Comparison of ENCODE assay signal across 21 cellular contexts in the genomic region with DNA sequence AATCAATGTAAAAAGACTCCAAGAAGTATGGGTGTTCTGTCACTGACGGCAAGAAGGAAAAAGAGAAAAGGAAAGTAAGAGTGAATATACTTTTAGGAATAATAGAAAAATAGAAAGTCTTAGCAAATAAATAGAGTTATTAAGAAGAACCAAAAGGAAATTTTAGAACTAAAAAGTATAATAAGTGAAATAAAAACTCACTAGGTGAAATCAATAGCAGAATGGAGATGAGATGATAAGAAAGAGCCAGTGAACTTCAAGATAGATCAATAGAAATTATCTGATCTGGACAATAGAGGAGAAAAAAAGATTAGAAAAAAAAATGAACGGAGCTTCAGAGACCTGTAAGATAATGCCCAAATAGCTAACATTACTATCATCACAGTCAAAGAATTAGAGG. TPM values are rescaled to one million over a fixed set of nuclear protein-coding genes. Genes with fewer than 3 reads are reported as not detected.
"Had no signal": no experiment of that assay in that cellular context is flagged by ENCODE, and none has a peak within 500 bp of the region (broad histone marks: within the 10 kb centered on the region; RNA-seq: fewer than 3 reads in every experiment).

No MANE protein-coding gene starts in this region.

- H3K4me3 Mint-ChIP-seq: stimulated activated naive B cell treated with anti-CD40 and anti-IgM and Interleukin-4, amounts not matched to agents 10 μg/mL and 1 μg/mL and 100 μg/mL, for 72 hours; stimulated activated naive CD8-positive, alpha-beta T cell treated with anti-CD3 and anti-CD28 coated beads, Interleukin-15, amount 100 ng/mL, for 72 hours had no signal

- H3K27ac ChIP-seq: heart left ventricle, neutrophil, spleen, testis, tibial nerve had no signal

- DNase-seq: effector memory CD4-positive, alpha-beta T cell; heart left ventricle; hippocampal formation; left colon; left ventricle myocardium superior; mesendoderm; naive thymus-derived CD4-positive, alpha-beta T cell; posterior cingulate gyrus; spleen; stimulated activated CD4-positive, alpha-beta T cell treated with anti-CD3 and anti-CD28 coated beads, Interleukin-15, amount 100 ng/mL, for 24 hours; stimulated activated CD4-positive, alpha-beta T cell treated with anti-CD3 and anti-CD28 coated beads, Interleukin-1b, Interleukin-23, amount 100 ng/mL, for 48 hours; stimulated activated CD4-positive, alpha-beta T cell treated with anti-CD3 and anti-CD28 coated beads, Interleukin-4, amount 100 ng/mL, for 24 hours; stimulated activated naive B cell treated with anti-CD40 and anti-IgM and Interleukin-4, amounts not matched to agents 10 μg/mL and 1 μg/mL and 100 μg/mL, for 72 hours; stimulated activated naive CD8-positive, alpha-beta T cell treated with anti-CD3 and anti-CD28 coated beads, Interleukin-15, amount 100 ng/mL, for 72 hours; testis had no signal

- ATAC-seq: esophagus mucosa; heart left ventricle; left colon; left ventricle myocardium superior; naive thymus-derived CD4-positive, alpha-beta T cell; sciatic nerve; stimulated activated naive B cell treated with anti-CD40 and anti-IgM and Interleukin-4, amounts not matched to agents 10 μg/mL and 1 μg/mL and 100 μg/mL, for 72 hours; stimulated activated naive CD8-positive, alpha-beta T cell treated with anti-CD3 and anti-CD28 coated beads, Interleukin-15, amount 100 ng/mL, for 72 hours had no signal

- H3K4me3 ChIP-seq: heart left ventricle, lung, spleen, testis, tibial nerve had no signal

- H3K27me3 Mint-ChIP-seq: naive thymus-derived CD4-positive, alpha-beta T cell; stimulated activated naive B cell treated with anti-CD40 and anti-IgM and Interleukin-4, amounts not matched to agents 10 μg/mL and 1 μg/mL and 100 μg/mL, for 72 hours; stimulated activated naive CD8-positive, alpha-beta T cell treated with anti-CD3 and anti-CD28 coated beads, Interleukin-15, amount 100 ng/mL, for 72 hours had no signal

- H3K27ac Mint-ChIP-seq: stimulated activated naive B cell treated with anti-CD40 and anti-IgM and Interleukin-4, amounts not matched to agents 10 μg/mL and 1 μg/mL and 100 μg/mL, for 72 hours; stimulated activated naive CD8-positive, alpha-beta T cell treated with anti-CD3 and anti-CD28 coated beads, Interleukin-15, amount 100 ng/mL, for 72 hours had no signal

RNA-seq across cellular contexts. Expression of a gene that starts 34.7 kb away (rescaled TPM):
- polyA plus RNA-seq: neural cell had no signal
